16 cellular contexts compared by ENCODE assay signal in the genomic region with DNA sequence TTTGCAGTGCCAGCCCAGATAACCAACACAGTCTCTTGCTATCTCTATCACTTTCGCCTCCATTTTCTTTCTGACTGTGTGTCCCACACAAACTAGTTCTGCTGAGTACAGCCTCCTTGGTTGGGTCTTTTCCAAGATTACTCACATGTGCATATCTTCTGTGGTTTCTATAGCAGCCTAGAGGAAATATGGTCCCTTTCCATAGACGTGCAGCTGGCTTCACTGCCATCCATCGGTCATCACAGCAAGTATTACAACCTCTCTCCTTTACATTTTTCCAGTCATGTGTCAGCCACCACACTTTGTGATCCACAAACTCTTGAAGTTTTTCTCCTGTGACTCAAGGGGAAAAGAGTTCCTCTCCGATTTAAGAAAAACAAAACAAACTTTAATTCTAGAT.
DNase-seq lines count a peak whose midpoint lies in the region; ATAC-seq and TF ChIP-seq lines count a peak whose summit lies in the region.
"Had no signal": no experiment of that assay in that cellular context is flagged by ENCODE, and none has a peak within 500 bp of the region (broad histone marks: within the 10 kb centered on the region; RNA-seq: fewer than 3 reads in every experiment).

No MANE protein-coding gene starts in this region.

- DNase-seq in HFF-Myc (ENCODE audit: extremely low read depth, low read depth) (peak; percentile 85), adipocyte (ENCODE audit: low read depth) (peak; percentile 79), foreskin fibroblast (peak; percentile 98 to 99), smooth muscle cell of the brain vasculature (ENCODE audit: low read depth, low spot score) (peak; percentile 21), HAP-1 (ENCODE audit: low spot score in 2 of 2) (no peak), PC-9 (no peak), lower leg skin (ENCODE audit: low spot score in 2 of 2) (no peak)
- DNase-seq: activated CD8-positive, alpha-beta memory T cell treated with anti-CD3 and anti-CD28 coated beads, Interleukin-2, amount 10 ng/mL, durations not matched to agents 7 days and 5 days; activated naive CD8-positive, alpha-beta T cell treated with anti-CD3 and anti-CD28 coated beads for 36 hours; left ventricle myocardium superior; NCI-H1105; NCI-H524 treated with DMSO at 0.1 percent for 48 hours; Right ventricle myocardium superior had no signal

- no peak for TF ChIP-seq POLR2A in lower leg skin (IDR thresholded peaks at IDR 0.05)

- no peaks in the 10 kb centered on the region for H3F3A ChIP-seq in PC-9 (ENCODE audit: insufficient read depth, low read depth)

- CTCF ChIA-PET in PC-9 (lab: Charles Lee): no interaction called here

- intact Hi-C loops in PC-9 (cut with micrococcal nuclease; ENCODE audit: unreplicated experiment): no loop called here
- intact Hi-C loops in lower leg skin (cut with DNase I; ENCODE audit: low total_unique reads): no loop called here

- no peak for ATAC-seq in GM19324 (IDR thresholded peaks at IDR 0.05; ENCODE audit: low FRiP score, unreplicated experiment)
- ATAC-seq: activated CD8-positive, alpha-beta memory T cell treated with anti-CD3 and anti-CD28 coated beads, Interleukin-2, amount 10 ng/mL, durations not matched to agents 7 days and 5 days; GM12878; left ventricle myocardium superior had no signal

- POLR2A ChIA-PET in PC-9 (lab: Charles Lee; ENCODE audit: unreplicated experiment): no interaction called here

- WGBS in lower leg skin, 2 donors: 68 to 73% methylated on average over 4 of the region's 4 CpGs

- H3K36me3 ChIP-seq in adipocyte (ENCODE audit: control insufficient read depth, insufficient read depth, low read length, severe bottlenecking) (no peaks in the 10 kb centered on the region), HAP-1 (replicated peaks) (no peaks in the 10 kb centered on the region), PC-9 (ENCODE audit: low read depth) (no peaks in the 10 kb centered on the region)
- H3K36me3 ChIP-seq: neutrophil had no signal

- H3K9me2 ChIP-seq in PC-9 (ENCODE audit: insufficient read depth): no peaks in the 10 kb centered on the region

- H3K9ac ChIP-seq in adipocyte (ENCODE audit: low read length): no peak overlapping the region

- H3K27me3 ChIP-seq in adipocyte (replicated peaks; ENCODE audit: control insufficient read depth, insufficient read depth, low read length): no peaks in the 10 kb centered on the region
- H3K27me3 ChIP-seq in HAP-1 (ENCODE audit: low read depth): no peaks in the 10 kb centered on the region
- H3K27me3 ChIP-seq in PC-9 (ENCODE audit: insufficient read depth, low read depth): no peaks in the 10 kb centered on the region
- H3K27me3 ChIP-seq: neutrophil had no signal

- no peak overlapping the region for H3K4me2 ChIP-seq in PC-9

- in situ Hi-C loops in HAP-1 (cut with MboI; ENCODE audit: low sequenced_read_pairs): no loop called here

- TF ChIP-seq CTCF in HFF-Myc (IDR thresholded peaks at IDR 0.05; ENCODE audit: low read depth, low read length, missing control alignments) (no peak), foreskin fibroblast (IDR thresholded peaks at IDR 0.05; ENCODE audit: low read depth, low read length) (peak; percentile 12), PC-9 (conservative IDR thresholded peaks at IDR 0.05) (no peak), lower leg skin (IDR thresholded peaks at IDR 0.05) (no peak)

- H3K4me1 ChIP-seq in adipocyte (ENCODE audit: control insufficient read depth, insufficient read depth, low read length) (peaks cover 28% of the 10 kb centered on the region), HAP-1 (no peaks in the 10 kb centered on the region), PC-9 (replicated peaks; ENCODE audit: insufficient read depth) (no peaks in the 10 kb centered on the region)

- no TSS peak for BruUV-seq in PC-9 (replicated peaks; lab: Mats Ljungman, UMichigan)

- no peaks in the 10 kb centered on the region for H3K9me3 ChIP-seq in adipocyte (ENCODE audit: control insufficient read depth, low read length)
- H3K9me3 ChIP-seq in HAP-1: no peaks in the 10 kb centered on the region
- H3K9me3 ChIP-seq in PC-9 (ENCODE audit: insufficient read depth, low read depth): no peaks in the 10 kb centered on the region
- H3K9me3 ChIP-seq: neutrophil had no signal

- H2AFZ ChIP-seq in PC-9: no peak overlapping the region; the same call in 1 of the 2 replicates

- no peaks in the 10 kb centered on the region for H3K79me2 ChIP-seq in PC-9 (ENCODE audit: low read depth)

- no peak overlapping the region for H3K27ac ChIP-seq in PC-9
- H3K27ac ChIP-seq: neutrophil had no signal

- H4K20me1 ChIP-seq in PC-9 (ENCODE audit: insufficient read depth): no peaks in the 10 kb centered on the region

- no peak overlapping the region for H3K4me3 ChIP-seq in HFF-Myc (replicated peaks; ENCODE audit: low read depth, low read length)
- H3K4me3 ChIP-seq in adipocyte (ENCODE audit: low read length): no peak overlapping the region
- no peak overlapping the region for H3K4me3 ChIP-seq in foreskin fibroblast (ENCODE audit: low read depth in 1 of 2, low read length in 2 of 2)
- H3K4me3 ChIP-seq in HAP-1: no peak overlapping the region
- H3K4me3 ChIP-seq in PC-9: no peak overlapping the region
- H3K4me3 ChIP-seq in lower leg skin (ENCODE audit: low read depth, poor library complexity, severe bottlenecking): no peak overlapping the region
- H3K4me3 ChIP-seq: GM12878 had no signal

Comparison
In these comparisons a context has a peak if more than half of its experiments do, and no peak if none do; other contexts are left out.
1. DNase-seq: peak in HFF-Myc (single experiment), adipocyte (single experiment), foreskin fibroblast (2 of 2) and smooth muscle cell of the brain vasculature (single experiment); none in HAP-1 (0 of 2), PC-9 (0 of 2) and lower leg skin (0 of 2).